In the genomic region with DNA sequence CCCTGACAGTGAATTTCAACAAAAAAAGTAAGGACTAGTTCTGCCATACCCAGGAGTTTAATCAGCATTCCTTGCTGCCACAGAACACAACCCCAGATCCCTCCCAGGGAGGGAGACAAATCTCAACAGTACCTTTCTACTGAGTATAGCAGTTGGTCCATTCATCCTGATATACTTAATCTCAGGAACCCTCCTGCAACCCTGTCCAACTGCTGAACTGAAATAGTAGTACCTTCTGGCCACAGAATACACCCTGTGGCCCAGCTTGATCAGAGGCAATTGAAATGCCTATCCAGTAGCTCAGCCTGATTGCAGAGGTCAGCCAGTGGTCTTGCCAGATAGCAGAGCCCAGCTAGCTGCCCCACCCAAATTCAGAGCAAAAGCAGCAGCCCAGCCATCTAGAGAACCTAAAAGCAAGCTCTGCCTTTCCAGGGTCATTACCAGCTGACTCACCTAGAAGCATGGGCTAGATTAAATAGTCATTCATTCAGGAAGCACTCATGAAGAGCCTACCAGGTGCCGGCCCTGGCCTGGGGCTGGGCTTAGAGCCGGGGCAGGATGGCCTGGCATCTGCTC, we compare ENCODE assay signal across 13 cellular contexts. TPM values are rescaled to one million over a fixed set of nuclear protein-coding genes. Genes with fewer than 3 reads are reported as not detected.
"Had no signal": no experiment of that assay in that cellular context is flagged by ENCODE, and none has a peak within 500 bp of the region (broad histone marks: within the 10 kb centered on the region; RNA-seq: fewer than 3 reads in every experiment).

No MANE protein-coding gene starts in this region.

- DNase-seq: activated naive CD4-positive, alpha-beta T cell treated with anti-CD3 and anti-CD28 coated beads, Interleukin-2, amount 10 ng/mL, durations not matched to agents 7 days and 5 days; cerebellar nuclear complex; endodermal cell; foreskin fibroblast; heart left ventricle; left ventricle myocardium inferior; mesenchymal stem cell; sigmoid colon; stimulated activated CD4-positive, alpha-beta T cell treated with anti-CD3 and anti-CD28 coated beads, Interleukin-2, amount 100 ng/mL, for 24 hours; stimulated activated naive B cell treated with anti-CD40 and anti-IgM and Interleukin-4, amounts not matched to agents 10 μg/mL and 1 μg/mL and 100 μg/mL, for 72 hours; trophoblast cell had no signal

- H3K4me1 ChIP-seq: heart left ventricle, left ventricle myocardium inferior, sigmoid colon had no signal

- ATAC-seq: activated CD4-positive, CD25-positive, alpha-beta regulatory T cell treated with anti-CD3 and anti-CD28 coated beads, Interleukin-2, amount 50 U/mL, for 24 hours; heart left ventricle; stimulated activated naive B cell treated with anti-CD40 and anti-IgM and Interleukin-4, amounts not matched to agents 10 μg/mL and 1 μg/mL and 100 μg/mL, for 72 hours had no signal

- H3K27ac ChIP-seq: heart left ventricle, left ventricle myocardium inferior, sigmoid colon had no signal

- H3K27me3 ChIP-seq: heart left ventricle, sigmoid colon had no signal

- H3K4me3 ChIP-seq: heart left ventricle, left ventricle myocardium inferior, sigmoid colon had no signal

- H3K36me3 ChIP-seq: heart left ventricle, left ventricle myocardium inferior, sigmoid colon had no signal

RNA-seq across cellular contexts. Expression of gene RHOJ, which starts 40.0 kb away (rescaled TPM):
- total RNA-seq: activated T-helper 2 cell treated with anti-CD3 and anti-CD28 coated beads, Interferon-gamma antibody, Interleukin-2, Interleukin-4, amounts not matched to agents 10 μg/mL and 5 μg/mL and 100 μg/mL, durations not matched to agents 14 hours and 24 hours and 36 hours; endodermal cell had no signal
